In the genomic region with DNA sequence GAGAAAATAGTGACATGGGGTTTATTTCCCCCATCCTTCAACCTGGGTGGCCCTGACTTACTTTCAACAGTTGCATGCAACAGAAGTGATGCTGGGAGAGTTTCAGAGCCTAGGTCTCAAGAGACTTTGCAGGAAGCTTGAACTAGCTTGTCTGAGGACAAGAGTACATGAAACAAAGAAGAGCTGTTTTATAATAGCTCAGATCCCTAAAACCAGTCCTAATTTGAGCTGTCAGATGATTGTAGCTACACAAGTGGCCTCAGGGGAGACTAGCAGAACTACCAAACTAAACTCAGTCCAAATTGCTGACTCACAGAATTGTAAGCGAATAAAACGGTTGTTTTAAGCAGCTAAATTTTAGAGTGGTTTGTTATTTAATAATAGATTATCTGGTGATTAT, we compare ENCODE assay signal across 8 cellular contexts. TPM values are rescaled to one million over a fixed set of nuclear protein-coding genes. Genes with fewer than 3 reads are reported as not detected.
A peak's percentile ranks its signal among the peaks of the same experiment; 100 is the strongest.
DNase-seq lines count a peak whose midpoint lies in the region; ATAC-seq, FAIRE-seq and TF ChIP-seq lines count a peak whose summit lies in the region.

No MANE protein-coding gene starts in this region.

- H3K27ac Mint-ChIP-seq in activated CD4-positive, alpha-beta memory T cell treated with anti-CD3 and anti-CD28 coated beads, Interleukin-2, amount 10 ng/mL, durations not matched to agents 7 days and 5 days = no peak overlapping the region
- H3K27ac Mint-ChIP-seq in immature natural killer cell = no peak overlapping the region

- FAIRE-seq in D721Med (lab: Jason Lieb, UNC) = no peak

- H3K4me3 Mint-ChIP-seq in activated CD4-positive, alpha-beta memory T cell treated with anti-CD3 and anti-CD28 coated beads, Interleukin-2, amount 10 ng/mL, durations not matched to agents 7 days and 5 days = no peak overlapping the region
- H3K4me3 Mint-ChIP-seq in immature natural killer cell = no peak overlapping the region

- no peak overlapping the region for H2AFZ ChIP-seq in Loucy (ENCODE audit: low read length)

- CTCF ChIA-PET in activated CD4-positive, alpha-beta memory T cell treated with anti-CD3 and anti-CD28 coated beads, Interleukin-2, amount 10 ng/mL, durations not matched to agents 7 days and 5 days (lab: Charles Lee) = interaction anchor here (1.2 kb wide), 1 partner anchor 128 kb away, joined by 4 read pairs; no protein-coding TSS in a partner anchor

- H3K9me2 ChIP-seq in Loucy (replicated peaks; ENCODE audit: low read depth, low read length) = no peaks in the 10 kb centered on the region

- peaks cover 88% of the 10 kb centered on the region for H4K20me1 ChIP-seq in Loucy (ENCODE audit: insufficient read depth, low read length, poor library complexity, severe bottlenecking)

- POLR2A ChIA-PET in activated CD4-positive, alpha-beta memory T cell treated with anti-CD3 and anti-CD28 coated beads, Interleukin-2, amount 10 ng/mL, durations not matched to agents 7 days and 5 days (lab: Charles Lee) = no interaction called here

- no peaks in the 10 kb centered on the region for H3F3A ChIP-seq in Loucy (ENCODE audit: low read depth)

- H3K79me2 ChIP-seq in Loucy (ENCODE audit: insufficient read depth, low read length) = peaks cover 97% of the 10 kb centered on the region

- no peaks in the 10 kb centered on the region for H3K27me3 Mint-ChIP-seq in activated CD4-positive, alpha-beta memory T cell treated with anti-CD3 and anti-CD28 coated beads, Interleukin-2, amount 10 ng/mL, durations not matched to agents 7 days and 5 days
- H3K27me3 Mint-ChIP-seq in immature natural killer cell (ENCODE audit: low read depth in 3 of 3) = peaks cover 0 to 6% (median 0%) of the 10 kb centered on the region in 3 donors

- peaks cover 16% of the 10 kb centered on the region; the same call in 1 of the 2 replicates for H3K36me3 ChIP-seq in Loucy (ENCODE audit: insufficient read depth, low read length)

- no peaks in the 10 kb centered on the region for H3K27me3 ChIP-seq in Loucy (ENCODE audit: insufficient read depth, low read length, poor library complexity, severe bottlenecking)

- no peaks in the 10 kb centered on the region for H3K9me3 Mint-ChIP-seq in activated CD4-positive, alpha-beta memory T cell treated with anti-CD3 and anti-CD28 coated beads, Interleukin-2, amount 10 ng/mL, durations not matched to agents 7 days and 5 days
- no peaks in the 10 kb centered on the region for H3K9me3 Mint-ChIP-seq in immature natural killer cell

- peaks cover 34% of the 10 kb centered on the region for H3K36me3 Mint-ChIP-seq in activated CD4-positive, alpha-beta memory T cell treated with anti-CD3 and anti-CD28 coated beads, Interleukin-2, amount 10 ng/mL, durations not matched to agents 7 days and 5 days (ENCODE audit: low read depth)
- peaks cover 0 to 3% (median 0%) of the 10 kb centered on the region in 3 donors for H3K36me3 Mint-ChIP-seq in immature natural killer cell

- no peak overlapping the region for H3K4me3 ChIP-seq in GM12864 (ENCODE audit: low read depth, low read length)
- H3K4me3 ChIP-seq in Loucy (ENCODE audit: low read length, poor library complexity, severe bottlenecking) = no peak overlapping the region

- TF ChIP-seq CTCF in GM12864 (IDR thresholded peaks at IDR 0.05; ENCODE audit: low read depth, low read length, missing control alignments) (no peak), Loucy (conservative IDR thresholded peaks at IDR 0.05; ENCODE audit: low read length) (no peak), D721Med (IDR thresholded peaks at IDR 0.05; ENCODE audit: insufficient read depth, missing control alignments) (no peak)

- DNase-seq in GM12864 (ENCODE audit: low read depth) (peak; percentile 60), globus pallidus (ENCODE audit: low spot score) (peak; percentile 18), immature natural killer cell (no peak), D721Med (ENCODE audit: insufficient read length, low spot score) (no peak), nucleus accumbens (lab: John Stamatoyannopoulos, UW) (no peak)
- no peak for DNase-seq in activated CD4-positive, alpha-beta memory T cell treated with anti-CD3 and anti-CD28 coated beads, Interleukin-2, amount 10 ng/mL, durations not matched to agents 7 days and 5 days

- peak; percentile 96 for ATAC-seq in GM21576 (IDR thresholded peaks at IDR 0.05; ENCODE audit: unreplicated experiment)

- H3K4me1 ChIP-seq in Loucy (ENCODE audit: insufficient read depth, low read length, poor library complexity, severe bottlenecking) = peaks cover 21% of the 10 kb centered on the region

- H3K4me1 Mint-ChIP-seq in activated CD4-positive, alpha-beta memory T cell treated with anti-CD3 and anti-CD28 coated beads, Interleukin-2, amount 10 ng/mL, durations not matched to agents 7 days and 5 days = peaks cover 21% of the 10 kb centered on the region
- H3K4me1 Mint-ChIP-seq in immature natural killer cell = peaks cover 70 to 93% of the 10 kb centered on the region in 2 donors

- no peak overlapping the region for H3K9ac ChIP-seq in Loucy (ENCODE audit: low read depth, low read length, poor library complexity, severe bottlenecking)

- no peaks in the 10 kb centered on the region for H3K9me3 ChIP-seq in Loucy (ENCODE audit: insufficient read depth, low read depth, low read length)

- H3K4me2 ChIP-seq in Loucy (ENCODE audit: low read depth, low read length, poor library complexity, severe bottlenecking) = peak overlapping the region; percentile 40

RNA-seq across cellular contexts. Expression of a gene that starts 17.1 kb away (rescaled TPM):
- 10 to 100 TPM; 29.6 to 33.6 TPM for total RNA-seq in activated CD4-positive, alpha-beta memory T cell treated with anti-CD3 and anti-CD28 coated beads, Interleukin-2, amount 10 ng/mL, durations not matched to agents 7 days and 5 days
- 10 to 100 TPM in 1 of 3 donors, 1 to 10 TPM in 2; 3.9 to 10.4 (median 5.7) TPM for polyA plus RNA-seq in immature natural killer cell

Comparison
In these comparisons a context has a peak if more than half of its experiments do, and no peak if none do; other contexts are left out.
1. DNase-seq: peak in GM12864 (single experiment) and globus pallidus (single experiment); none in activated CD4-positive, alpha-beta memory T cell treated with anti-CD3 and anti-CD28 coated beads, Interleukin-2, amount 10 ng/mL, durations not matched to agents 7 days and 5 days (single experiment), immature natural killer cell (0 of 3), D721Med (single experiment) and nucleus accumbens (0 of 56).